20 cellular contexts compared by ENCODE assay signal in genomic region chr6:75463896-75464295, GRCh38. TPM values are rescaled to one million over a fixed set of nuclear protein-coding genes. Genes with fewer than 3 reads are reported as not detected.
"Had no signal": no experiment of that assay in that cellular context is flagged by ENCODE, and none has a peak within 500 bp of the region (broad histone marks: within the 10 kb centered on the region; RNA-seq: fewer than 3 reads in every experiment).

No MANE protein-coding gene starts in this region.

- H3K4me1 Mint-ChIP-seq: activated T-helper 17 cell treated with anti-CD3 and anti-CD28 coated beads, Interleukin-2, amount 50 U/mL, for 72 hours; naive B cell had no signal

- H3K27me3 ChIP-seq: breast epithelium, colonic mucosa, thyroid gland had no signal

- DNase-seq: activated CD8-positive, alpha-beta memory T cell treated with anti-CD3 and anti-CD28 coated beads for 24 hours; activated CD8-positive, alpha-beta memory T cell treated with anti-CD3 and anti-CD28 coated beads, Interleukin-2, amount 50 U/mL, for 4 hours; activated T-cell treated with anti-CD3 and anti-CD28 coated beads, Interleukin-2, amount 50 U/mL, for 24 hours; colonic mucosa; hippocampal formation; mesenchymal stem cell; naive B cell; nucleus accumbens; retina; stimulated activated CD4-positive, alpha-beta T cell treated with anti-CD3 and anti-CD28 coated beads, Interleukin-12 subunit alpha, Interleukin-12 subunit beta, amount 100 ng/mL, for 4 hours; stimulated activated CD4-positive, alpha-beta T cell treated with anti-CD3 and anti-CD28 coated beads, Interleukin-4, amount 100 ng/mL, for 4 hours; stimulated activated naive CD8-positive, alpha-beta T cell treated with anti-CD3 and anti-CD28 coated beads, Interleukin-15, Interleukin-2, amounts not matched to agents 100 U/mL and 50 U/mL, for 24 hours; T1000; thyroid gland had no signal

- H3K4me3 Mint-ChIP-seq: activated T-cell treated with anti-CD3 and anti-CD28 coated beads, Interleukin-2, amount 50 U/mL, for 24 hours; activated T-helper 17 cell treated with anti-CD3 and anti-CD28 coated beads, Interleukin-2, amount 50 U/mL, for 72 hours; naive B cell; T-helper 1 cell treated with Interleukin-12 subunit alpha and Interleukin-12 subunit beta and Interleukin-4 antibody, amounts not matched to agents 30 μg/mL and 1 μg/mL, for 36 hours; WTC11 had no signal

- H3K36me3 Mint-ChIP-seq: WTC11 had no signal

- H3K27ac Mint-ChIP-seq: activated naive CD4-positive, alpha-beta T cell treated with anti-CD3 and anti-CD28 coated beads, Interleukin-2, amount 50 U/mL, for 72 hours; activated T-cell treated with anti-CD3 and anti-CD28 coated beads, Interleukin-2, amount 50 U/mL, for 24 hours; activated T-helper 17 cell treated with anti-CD3 and anti-CD28 coated beads, Interleukin-2, amount 50 U/mL, for 72 hours; naive B cell; T-helper 1 cell treated with Interleukin-12 subunit alpha and Interleukin-12 subunit beta and Interleukin-4 antibody, amounts not matched to agents 30 μg/mL and 1 μg/mL, for 36 hours; WTC11 had no signal

- H3K9ac ChIP-seq: parathyroid adenoma had no signal

- H3K9me3 Mint-ChIP-seq: activated T-cell treated with anti-CD3 and anti-CD28 coated beads, Interleukin-2, amount 50 U/mL, for 24 hours; T-helper 1 cell treated with Interleukin-12 subunit alpha and Interleukin-12 subunit beta and Interleukin-4 antibody, amounts not matched to agents 30 μg/mL and 1 μg/mL, for 36 hours; WTC11 had no signal

- H3K36me3 ChIP-seq: breast epithelium, colonic mucosa, thyroid gland had no signal

- H3K27ac ChIP-seq: breast epithelium, colonic mucosa, parathyroid adenoma, thyroid gland had no signal

- ATAC-seq: activated naive CD4-positive, alpha-beta T cell treated with anti-CD3 and anti-CD28 coated beads, Interleukin-2, amount 50 U/mL, for 72 hours; activated T-helper 17 cell treated with anti-CD3 and anti-CD28 coated beads, Interleukin-2, amount 50 U/mL, for 72 hours; stimulated activated naive CD8-positive, alpha-beta T cell treated with anti-CD3 and anti-CD28 coated beads, Interleukin-15, Interleukin-2, amounts not matched to agents 100 U/mL and 50 U/mL, for 24 hours; WTC11 had no signal

- H3K4me3 ChIP-seq: breast epithelium, colonic mucosa, thyroid gland had no signal

- H3K9me3 ChIP-seq: breast epithelium, colonic mucosa, thyroid gland had no signal

- H3K4me1 ChIP-seq: breast epithelium, colonic mucosa, parathyroid adenoma had no signal

RNA-seq across cellular contexts. Expression of gene FILIP1, which starts 29.7 kb away (rescaled TPM):
- total RNA-seq: activated naive CD4-positive, alpha-beta T cell treated with anti-CD3 and anti-CD28 coated beads, Interleukin-2, amount 50 U/mL, for 72 hours; activated T-helper 17 cell treated with anti-CD3 and anti-CD28 coated beads, Interleukin-2, amount 50 U/mL, for 72 hours had no signal
